15 cellular contexts compared by ENCODE assay signal in the genomic region with DNA sequence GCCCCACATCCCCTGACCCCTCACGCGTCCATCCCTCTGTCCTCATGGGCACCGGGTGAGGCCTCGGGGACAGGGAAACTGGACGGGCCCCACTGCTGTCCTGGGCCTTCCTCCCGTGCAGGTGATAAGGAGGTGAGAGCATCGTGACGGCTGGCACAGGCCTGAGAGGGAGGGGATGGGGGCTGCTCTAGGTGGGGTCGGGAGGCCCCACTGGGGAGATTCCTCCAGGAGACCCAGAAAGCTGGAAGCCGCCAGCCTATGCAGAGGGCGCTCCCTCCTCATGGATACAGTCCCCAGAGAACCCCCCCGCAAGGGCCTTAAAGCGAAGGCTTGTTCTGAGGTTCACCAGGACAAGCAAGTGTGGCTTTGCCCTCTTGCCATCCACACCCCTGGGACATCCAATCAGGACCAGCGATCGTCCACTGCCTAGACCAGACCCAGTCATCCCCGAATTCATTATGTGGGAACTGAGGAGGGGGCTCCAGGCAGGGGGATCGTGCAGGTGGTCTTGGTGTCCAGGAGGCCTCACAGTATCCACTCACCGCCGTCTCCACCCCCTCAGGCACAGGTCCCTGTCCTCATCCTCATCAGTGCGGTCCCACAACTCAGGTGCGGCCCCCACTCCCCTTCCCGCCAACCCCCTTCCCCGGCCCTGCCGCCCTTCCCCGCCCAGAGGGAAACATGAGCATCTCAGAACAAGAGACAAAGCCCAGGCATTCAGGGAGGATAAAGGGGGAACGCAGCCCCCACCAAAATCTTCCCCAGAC. TPM values are rescaled to one million over a fixed set of nuclear protein-coding genes. Genes with fewer than 3 reads are reported as not detected.
A peak's percentile ranks its signal among the peaks of the same experiment; 100 is the strongest.
DNase-seq lines count a peak whose midpoint lies in the region; ATAC-seq and TF ChIP-seq lines count a peak whose summit lies in the region.
"Had no signal": no experiment of that assay in that cellular context is flagged by ENCODE, and none has a peak within 500 bp of the region (broad histone marks: within the 10 kb centered on the region; RNA-seq: fewer than 3 reads in every experiment).

No MANE protein-coding gene starts in this region.

- CTCF ChIA-PET in IMR-90 (lab: Yijun Ruan, JAX): no interaction called here

- POLR2A ChIA-PET in IMR-90 (lab: Charles Lee; ENCODE audit: unreplicated experiment): no interaction called here

- no CpG with 5 or more reads among the region's 26 CpGs for WGBS in IMR-90 (ENCODE audit: extremely low coverage in 2 of 2, insufficient read length in 1 of 2), 2 experiments

- peak overlapping the region; percentile 49; the same call in 1 of the 2 replicates for H2BK20ac ChIP-seq in IMR-90 (ENCODE audit: low read depth, low read length)

- intact Hi-C loops in IMR-90 (cut with micrococcal nuclease) (no loop called here), left ventricle myocardium superior (cut with micrococcal nuclease) (no loop called here)

- no peak overlapping the region for H3K23ac ChIP-seq in IMR-90 (ENCODE audit: low read depth, low read length)

- peak overlapping the region; percentile 46 for H2BK120ac ChIP-seq in IMR-90 (ENCODE audit: low read depth, low read length)

- in situ Hi-C loops in IMR-90 (cut with MboI; ENCODE audit: low sequenced_read_pairs): no loop called here

- H3K9ac ChIP-seq in BLaER1 treated with 17β-estradiol and CSF1 and Interleukin-3, amounts not matched to agents 10 nM and 100 nM: no peak overlapping the region
- H3K9ac ChIP-seq in IMR-90 (ENCODE audit: low read depth, low read length) (no peak overlapping the region), neural progenitor cell (no peak overlapping the region)

- TF ChIP-seq POLR2A in IMR-90 (IDR thresholded peaks at IDR 0.05; ENCODE audit: low read depth, low read length): no peak

- TF ChIP-seq CTCF in IMR-90 (conservative IDR thresholded peaks at IDR 0.05; ENCODE audit: low read depth, low read length) (no peak), neural progenitor cell (IDR thresholded peaks at IDR 0.05) (no peak)

- TF ChIP-seq RAD21 in IMR-90 (IDR thresholded peaks at IDR 0.05; ENCODE audit: low read length): no peak

- H3K9me3 ChIP-seq in BLaER1 treated with 17β-estradiol and CSF1 and Interleukin-3, amounts not matched to agents 10 nM and 100 nM (replicated peaks in 1 of 11): no peaks in the 10 kb centered on the region
- H3K9me3 ChIP-seq in IMR-90 (ENCODE audit: control insufficient read depth, insufficient read depth, low read length): no peaks in the 10 kb centered on the region
- no peaks in the 10 kb centered on the region for H3K9me3 ChIP-seq in neural progenitor cell (ENCODE audit: low read depth)
- H3K9me3 ChIP-seq: BE2C had no signal

- H3K27me3 Mint-ChIP-seq in neural progenitor cell (ENCODE audit: insufficient read depth, low read depth): peaks cover 10% of the 10 kb centered on the region

- peaks cover 66% of the 10 kb centered on the region for H3F3A ChIP-seq in neural progenitor cell (ENCODE audit: low read depth)

- no peak overlapping the region for H2AK9ac ChIP-seq in IMR-90 (replicated peaks; ENCODE audit: low read depth, low read length, poor library complexity)

- no peak overlapping the region for H2BK5ac ChIP-seq in IMR-90 (ENCODE audit: low read depth, low read length, poor library complexity, severe bottlenecking)

- H3K56ac ChIP-seq in IMR-90 (ENCODE audit: extremely low read depth, insufficient read depth, low read length): no peak overlapping the region

- peak overlapping the region; percentile 27 for H4K91ac ChIP-seq in IMR-90 (ENCODE audit: insufficient read depth, low read depth, low read length)

- no peaks in the 10 kb centered on the region for H3K36me3 Mint-ChIP-seq in neural progenitor cell
- H3K36me3 Mint-ChIP-seq in stimulated activated effector memory CD8-positive, alpha-beta T cell treated with anti-CD3 and anti-CD28 coated beads, Interleukin-12 subunit alpha, Interleukin-12 subunit beta, amount 100 ng/mL, for 72 hours: peaks cover 6% of the 10 kb centered on the region
- H3K36me3 Mint-ChIP-seq: CD8-positive, alpha-beta memory T cell had no signal

- no peak for DNase-seq in IMR-90
- peak; percentile 28 for DNase-seq in left ventricle myocardium superior
- peak; percentile 70 for DNase-seq in neural progenitor cell (ENCODE audit: low spot score)
- no peak for DNase-seq in amniotic stem cell (lab: John Stamatoyannopoulos, UW)
- DNase-seq in iPS-NIHi11 (ENCODE audit: low spot score): no peak
- no peak for DNase-seq in stimulated activated effector memory CD8-positive, alpha-beta T cell treated with anti-CD3 and anti-CD28 coated beads, Interleukin-12 subunit alpha, Interleukin-12 subunit beta, amount 100 ng/mL, for 72 hours (ENCODE audit: low spot score in 2 of 2)
- DNase-seq: CD8-positive, alpha-beta memory T cell; KBM-7; NCI-H1092; NCI-H2107; NCI-H748 treated with DMSO at 0.1 percent for 48 hours; SIG-M5 had no signal

- dilution Hi-C loops in IMR-90 (cut with HindIII; ENCODE audit: low sequenced_read_pairs, unreplicated experiment): no loop called here

- H3K9me3 Mint-ChIP-seq in neural progenitor cell: no peaks in the 10 kb centered on the region
- no peaks in the 10 kb centered on the region for H3K9me3 Mint-ChIP-seq in stimulated activated effector memory CD8-positive, alpha-beta T cell treated with anti-CD3 and anti-CD28 coated beads, Interleukin-12 subunit alpha, Interleukin-12 subunit beta, amount 100 ng/mL, for 72 hours
- H3K9me3 Mint-ChIP-seq: CD8-positive, alpha-beta memory T cell had no signal

- H4K5ac ChIP-seq in IMR-90 (ENCODE audit: low read depth, low read length): no peak overlapping the region

- H3K4me1 ChIP-seq in BLaER1 treated with 17β-estradiol and CSF1 and Interleukin-3, amounts not matched to agents 10 nM and 100 nM: peaks cover 43 to 69% (median 62%) of the 10 kb centered on the region in 10 experiments
- H3K4me1 ChIP-seq in IMR-90 (ENCODE audit: control insufficient read depth, insufficient read depth, low read length): peaks cover 13% of the 10 kb centered on the region
- H3K4me1 ChIP-seq in neural progenitor cell: peaks cover 82% of the 10 kb centered on the region

- H2BK15ac ChIP-seq in IMR-90 (ENCODE audit: low read depth, low read length): peak overlapping the region; percentile 48; the same call in 1 of the 3 replicates

- peak overlapping the region; percentile 53 for H3K27ac Mint-ChIP-seq in neural progenitor cell
- H3K27ac Mint-ChIP-seq in stimulated activated effector memory CD8-positive, alpha-beta T cell treated with anti-CD3 and anti-CD28 coated beads, Interleukin-12 subunit alpha, Interleukin-12 subunit beta, amount 100 ng/mL, for 72 hours: no peak overlapping the region
- H3K27ac Mint-ChIP-seq: CD8-positive, alpha-beta memory T cell had no signal

- peaks cover 0 to 14% (median 6%) of the 10 kb centered on the region in 11 experiments; a peak in 11 of 22 replicates for H3K27me3 ChIP-seq in BLaER1 treated with 17β-estradiol and CSF1 and Interleukin-3, amounts not matched to agents 10 nM and 100 nM
- H3K27me3 ChIP-seq in IMR-90 (ENCODE audit: control insufficient read depth, insufficient read depth, low read length): no peaks in the 10 kb centered on the region
- H3K27me3 ChIP-seq in neural progenitor cell: no peaks in the 10 kb centered on the region
- H3K27me3 ChIP-seq: BE2C had no signal

- H4K20me1 ChIP-seq in BLaER1 treated with 17β-estradiol and CSF1 and Interleukin-3, amounts not matched to agents 10 nM and 100 nM: peaks cover 0 to 9% (median 0%) of the 10 kb centered on the region in 11 experiments; a peak in 1 of 22 replicates
- H4K20me1 ChIP-seq in IMR-90 (ENCODE audit: insufficient read depth, low read length) (no peaks in the 10 kb centered on the region), neural progenitor cell (ENCODE audit: low read depth) (no peaks in the 10 kb centered on the region)

- no peak overlapping the region for H3K18ac ChIP-seq in IMR-90 (ENCODE audit: low read depth, low read length)

- H3K27ac ChIP-seq in BLaER1 treated with 17β-estradiol and CSF1 and Interleukin-3, amounts not matched to agents 10 nM and 100 nM: no peak overlapping the region
- no peak overlapping the region for H3K27ac ChIP-seq in IMR-90 (ENCODE audit: insufficient read depth, low read length)
- H3K27ac ChIP-seq in neural progenitor cell: peak overlapping the region; percentile 22

- H4K8ac ChIP-seq in IMR-90 (ENCODE audit: low read depth in 2 of 2, low read length in 2 of 2): no peak overlapping the region

- peak overlapping the region; percentile 85; the same call in 1 of the 2 replicates for H2AK5ac ChIP-seq in IMR-90 (ENCODE audit: low read depth, low read length)

- H3K4me1 Mint-ChIP-seq in neural progenitor cell: peaks cover 70% of the 10 kb centered on the region
- peaks cover 18% of the 10 kb centered on the region for H3K4me1 Mint-ChIP-seq in stimulated activated effector memory CD8-positive, alpha-beta T cell treated with anti-CD3 and anti-CD28 coated beads, Interleukin-12 subunit alpha, Interleukin-12 subunit beta, amount 100 ng/mL, for 72 hours

- no TSS peak for BruUV-seq in IMR-90 (replicated peaks; lab: Mats Ljungman, UMichigan)

- no peaks in the 10 kb centered on the region for H3K36me3 ChIP-seq in BLaER1 treated with 17β-estradiol and CSF1 and Interleukin-3, amounts not matched to agents 10 nM and 100 nM
- no peaks in the 10 kb centered on the region for H3K36me3 ChIP-seq in IMR-90 (ENCODE audit: control insufficient read depth, insufficient read depth, low read length)
- no peaks in the 10 kb centered on the region for H3K36me3 ChIP-seq in neural progenitor cell
- H3K36me3 ChIP-seq: BE2C had no signal

- ATAC-seq in IMR-90 (ENCODE audit: low read depth): no peak
- no peak for ATAC-seq in left ventricle myocardium superior
- no peak for ATAC-seq in stimulated activated effector memory CD8-positive, alpha-beta T cell treated with anti-CD3 and anti-CD28 coated beads, Interleukin-12 subunit alpha, Interleukin-12 subunit beta, amount 100 ng/mL, for 72 hours
- ATAC-seq in activated CD4-positive, CD25-positive, alpha-beta regulatory T cell treated with anti-CD3 and anti-CD28 coated beads, Interleukin-2, amount 50 U/mL, for 24 hours: no peak

- H3K4me3 Mint-ChIP-seq in neural progenitor cell: no peak overlapping the region
- H3K4me3 Mint-ChIP-seq in stimulated activated effector memory CD8-positive, alpha-beta T cell treated with anti-CD3 and anti-CD28 coated beads, Interleukin-12 subunit alpha, Interleukin-12 subunit beta, amount 100 ng/mL, for 72 hours: no peak overlapping the region
- H3K4me3 Mint-ChIP-seq: CD8-positive, alpha-beta memory T cell had no signal

- H3K14ac ChIP-seq in IMR-90 (replicated peaks; ENCODE audit: low read depth, low read length): no peak overlapping the region

- peaks cover 13% of the 10 kb centered on the region for H3K9me1 ChIP-seq in IMR-90 (ENCODE audit: insufficient read depth, low read length)

- 0 out of 4 replicates have a peak, but pooled peaks cover 0 to 3% of the 10 kb centered on the region in 2 experiments for H3K79me1 ChIP-seq in IMR-90 (ENCODE audit: low read depth in 1 of 2, low read length in 2 of 2)

- H3K4ac ChIP-seq in IMR-90 (ENCODE audit: low read depth, low read length): 0 out of 2 replicates have a peak overlapping the region, but pooled peaks have one; percentile 47

- H3K4me3 ChIP-seq in BLaER1 treated with 17β-estradiol and CSF1 and Interleukin-3, amounts not matched to agents 10 nM and 100 nM: no peak overlapping the region
- H3K4me3 ChIP-seq in IMR-90 (ENCODE audit: insufficient read depth, low read depth, low read length) (no peak overlapping the region), neural progenitor cell (no peak overlapping the region)

- H3K4me2 ChIP-seq in BLaER1 treated with 17β-estradiol and CSF1 and Interleukin-3, amounts not matched to agents 10 nM and 100 nM: peak overlapping the region in 7 of 11 experiments; percentile 32 to 78 (median 71); a peak in 10 of 22 replicates
- H3K4me2 ChIP-seq in IMR-90 (ENCODE audit: low read depth, low read length) (no peak overlapping the region), neural progenitor cell (peak overlapping the region; percentile 67)

- H3K79me2 ChIP-seq in neural progenitor cell (ENCODE audit: low read depth): no peaks in the 10 kb centered on the region

- peak overlapping the region; percentile 24 for H2AFZ ChIP-seq in IMR-90 (replicated peaks; ENCODE audit: low read length, poor library complexity)
- H2AFZ ChIP-seq in neural progenitor cell (replicated peaks): no peak overlapping the region

RNA-seq across cellular contexts. Expression of a gene that starts 45.3 kb away (rescaled TPM):
- 4.3 and 6.7 TPM in 2 replicates for total RNA-seq in IMR-90 (2012; rRNA removed)
- 46.7 and 52.6 TPM in 2 replicates for polyA plus RNA-seq in IMR-90 (2012; rRNA removed)
- polyA plus RNA-seq in IMR-90 (2012; cell fraction: cytosol; rRNA removed): 66.0 and 124 TPM in 2 replicates
- polyA plus RNA-seq in IMR-90 (2012; cell fraction: nucleus; rRNA removed; ENCODE audit: low replicate concordance): 136 and 394 TPM in 2 replicates
- total RNA-seq in left ventricle myocardium superior: 52.4 TPM
- 52.6 and 291 TPM in 2 replicates for total RNA-seq in neural progenitor cell (ENCODE audit: low replicate concordance)

Comparison
In these comparisons a context has a peak if more than half of its experiments do, and no peak if none do; other contexts are left out.
1. DNase-seq: peak in left ventricle myocardium superior (single experiment) and neural progenitor cell (single experiment); none in IMR-90 (single experiment), amniotic stem cell (single experiment), iPS-NIHi11 (single experiment) and stimulated activated effector memory CD8-positive, alpha-beta T cell treated with anti-CD3 and anti-CD28 coated beads, Interleukin-12 subunit alpha, Interleukin-12 subunit beta, amount 100 ng/mL, for 72 hours (0 of 2).